Comparison of ENCODE assay signal across 21 cellular contexts in genomic region chr1:10789392-10790154, GRCh38. TPM values are rescaled to one million over a fixed set of nuclear protein-coding genes. Genes with fewer than 3 reads are reported as not detected.
DNase-seq lines count a peak whose midpoint lies in the region; ATAC-seq and TF ChIP-seq lines count a peak whose summit lies in the region.
"Had no signal": no experiment of that assay in that cellular context is flagged by ENCODE, and none has a peak within 500 bp of the region (broad histone marks: within the 10 kb centered on the region; RNA-seq: fewer than 3 reads in every experiment).

No MANE protein-coding gene starts in this region.

- H3K4me1 ChIP-seq in BE2C (peaks cover 15% of the 10 kb centered on the region), psoas muscle (peaks cover 57% of the 10 kb centered on the region)

- DNase-seq in BE2C = peak; percentile 27
- peak; percentile 67 for DNase-seq in chondrocyte (ENCODE audit: low spot score)
- DNase-seq in psoas muscle = no peak
- no peak for DNase-seq in GF-D8 (lab: John Stamatoyannopoulos, UW)
- DNase-seq in GM19238 (ENCODE audit: insufficient read length, low spot score) = no peak
- DNase-seq: activated CD4-positive, alpha-beta T cell treated with anti-CD3 and anti-CD28 coated beads for 48 hours; CD8-positive, alpha-beta memory T cell; central memory CD4-positive, alpha-beta T cell; HCEC 1CT; MM.1S; NCI-H1694; NCI-H748 treated with DMSO at 0.1 percent for 48 hours; OCI-M1; ovary; SHP77 treated with DMSO at 0.1 percent for 48 hours; T-cell had no signal

- H3K27ac ChIP-seq in 22Rv1 (peak overlapping the region; percentile 96), psoas muscle (peak overlapping the region; percentile 99)
- H3K27ac ChIP-seq: epithelial cell of prostate, ovary had no signal

- WGBS in psoas muscle, 3 donors = 49 to 72% (median 50%) methylated on average over 18 of the region's 18 CpGs

- H3K9me3 Mint-ChIP-seq in chondrocyte (ENCODE audit: low read depth) = no peaks in the 10 kb centered on the region
- H3K9me3 Mint-ChIP-seq: activated naive CD4-positive, alpha-beta T cell treated with anti-CD3 and anti-CD28 coated beads, Interleukin-2, amount 50 U/mL, for 24 hours; CD8-positive, alpha-beta memory T cell; T-cell had no signal

- intact Hi-C loops in psoas muscle (cut with DNase I) = loop anchor here (2.0 to 5.0 kb wide), 6 partner anchors 37 to 277 kb away; no protein-coding TSS in a partner anchor

- H3K27me3 ChIP-seq in BE2C (no peaks in the 10 kb centered on the region), psoas muscle (ENCODE audit: insufficient read depth in 3 of 3, low read length in 2 of 3) (no peaks in the 10 kb centered on the region)
- H3K27me3 ChIP-seq: ovary had no signal

- H3K4me1 Mint-ChIP-seq in chondrocyte (ENCODE audit: low read depth) = peaks cover 13% of the 10 kb centered on the region

- H3K36me3 Mint-ChIP-seq in chondrocyte (ENCODE audit: low read depth) = peaks cover 1% of the 10 kb centered on the region
- H3K36me3 Mint-ChIP-seq: activated naive CD4-positive, alpha-beta T cell treated with anti-CD3 and anti-CD28 coated beads, Interleukin-2, amount 50 U/mL, for 24 hours; CD8-positive, alpha-beta memory T cell; T-cell had no signal

- no peaks in the 10 kb centered on the region for H3K9me3 ChIP-seq in BE2C
- H3K9me3 ChIP-seq in psoas muscle = no peaks in the 10 kb centered on the region
- H3K9me3 ChIP-seq: ovary had no signal

- TF ChIP-seq CTCF in 22Rv1 (IDR thresholded peaks at IDR 0.05) (no peak), BE2C (IDR thresholded peaks at IDR 0.05; ENCODE audit: low read depth, low read length) (no peak), chondrocyte (IDR thresholded peaks at IDR 0.05) (no peak), psoas muscle (IDR thresholded peaks at IDR 0.05) (no peak)

- H3K27me3 Mint-ChIP-seq in chondrocyte (ENCODE audit: low read depth) = peaks cover 44% of the 10 kb centered on the region

- no peak overlapping the region for H3K4me3 Mint-ChIP-seq in chondrocyte (ENCODE audit: unreplicated experiment)
- H3K4me3 Mint-ChIP-seq: activated naive CD4-positive, alpha-beta T cell treated with anti-CD3 and anti-CD28 coated beads, Interleukin-2, amount 50 U/mL, for 24 hours; CD8-positive, alpha-beta memory T cell; T-cell had no signal

- H3K4me3 ChIP-seq in BE2C (ENCODE audit: low read depth, low read length) (peak overlapping the region; percentile 37), psoas muscle (peak overlapping the region; percentile 45)
- H3K4me3 ChIP-seq: GM12878, ovary had no signal

- no peak overlapping the region for H3K27ac Mint-ChIP-seq in chondrocyte (ENCODE audit: unreplicated experiment)
- H3K27ac Mint-ChIP-seq: activated naive CD4-positive, alpha-beta T cell treated with anti-CD3 and anti-CD28 coated beads, Interleukin-2, amount 50 U/mL, for 24 hours; CD8-positive, alpha-beta memory T cell; T-cell had no signal

- no peaks in the 10 kb centered on the region for H3K36me3 ChIP-seq in BE2C
- no peaks in the 10 kb centered on the region for H3K36me3 ChIP-seq in psoas muscle (ENCODE audit: insufficient read depth in 1 of 2, low read depth in 1 of 2)
- H3K36me3 ChIP-seq: ovary had no signal

- ATAC-seq in psoas muscle (no peak), GM18502 (IDR thresholded peaks at IDR 0.05; ENCODE audit: poor library complexity, unreplicated experiment) (no peak)
- ATAC-seq: GM12878 had no signal

RNA-seq across cellular contexts. Expression of gene CASZ1, which starts 6.9 kb away (rescaled TPM):
- polyA plus RNA-seq in BE2C (2012; ENCODE audit: insufficient read depth, insufficient read length, low read depth) = 12.2 TPM
- total RNA-seq in chondrocyte (1.9 to 4.1 TPM (median 3.4 TPM) in 3 replicates), psoas muscle (10 to 100 TPM; 53.1 to 83.3 (median 60.8) TPM)
- 10 to 100 TPM in 2 of 3 donors, 1 to 10 TPM in 1; 2.6 to 23.7 (median 11.0) TPM for polyA plus RNA-seq in psoas muscle

Comparison
In these comparisons a context has a peak if more than half of its experiments do, and no peak if none do; other contexts are left out.
1. DNase-seq: peak in BE2C (single experiment) and chondrocyte (single experiment); none in psoas muscle (0 of 2), GF-D8 (single experiment) and GM19238 (single experiment).
2. RNA of gene CASZ1, which starts 6.9 kb away (total RNA-seq): 53.1 to 83.3 TPM in psoas muscle; 1.9 to 4.1 TPM in chondrocyte; every median in the first group is over 10 times any median in the second.